ENCODE assay signal across 8 cellular contexts in genomic region chr1:24003331-24003972, GRCh38. TPM values are rescaled to one million over a fixed set of nuclear protein-coding genes. Genes with fewer than 3 reads are reported as not detected.
DNase-seq lines count a peak whose midpoint lies in the region; ATAC-seq and TF ChIP-seq lines count a peak whose summit lies in the region.
"Had no signal": no experiment of that assay in that cellular context is flagged by ENCODE, and none has a peak within 500 bp of the region (broad histone marks: within the 10 kb centered on the region; RNA-seq: fewer than 3 reads in every experiment).

No MANE protein-coding gene starts in this region.

- intact Hi-C loops in sciatic nerve (cut with DNase I), result no loop called here

- TF ChIP-seq CTCF in GM13977 (IDR thresholded peaks at IDR 0.05; ENCODE audit: extremely low read depth, insufficient read depth, missing control alignments), result no peak
- TF ChIP-seq CTCF in cardiac fibroblast (IDR thresholded peaks at IDR 0.05; ENCODE audit: low read depth, low read length), result no peak

- peak; percentile 45 for ATAC-seq in sciatic nerve
- ATAC-seq in HG03159 (IDR thresholded peaks at IDR 0.05; ENCODE audit: unreplicated experiment), result no peak

- peak; percentile 30 for DNase-seq in GM13977 (ENCODE audit: low spot score)
- DNase-seq in NCI-H187 (lab: John Stamatoyannopoulos, UW), result peak; percentile 50 to 54
- DNase-seq in cardiac fibroblast (ENCODE audit: low read depth in 2 of 2), result peak; percentile 92 to 93
- DNase-seq in sciatic nerve (ENCODE audit: low spot score), result no peak
- no peak for DNase-seq in COLO668 (lab: John Stamatoyannopoulos, UW; ENCODE audit: unreplicated experiment)
- DNase-seq in activated CD4-positive, alpha-beta T cell treated with anti-CD3 and anti-CD28 coated beads for 48 hours, result no peak
- DNase-seq: NCI-H146 had no signal

- H3K4me3 ChIP-seq in cardiac fibroblast (replicated peaks in 1 of 2; ENCODE audit: low read depth in 2 of 2, low read length in 2 of 2), result no peak overlapping the region

- in situ Hi-C loops in GM13977 (cut with MboI; ENCODE audit: low pct_unique_long_range_greater_than_20kb, low sequenced_read_pairs, unreplicated experiment), result no loop called here

RNA-seq across cellular contexts. Expression of gene SRSF10, which starts 23.3 kb away (rescaled TPM):
- total RNA-seq in sciatic nerve, result 92.1 TPM

RNA-seq across cellular contexts. Expression of gene PNRC2, which starts 43.8 kb away (rescaled TPM):
- 84.2 TPM for total RNA-seq in sciatic nerve

Comparison
In these comparisons a context has a peak if more than half of its experiments do, and no peak if none do; other contexts are left out.
1. DNase-seq: peak in GM13977 (single experiment), NCI-H187 (2 of 2) and cardiac fibroblast (2 of 2); none in sciatic nerve (single experiment), COLO668 (single experiment) and activated CD4-positive, alpha-beta T cell treated with anti-CD3 and anti-CD28 coated beads for 48 hours (single experiment).